11 cellular contexts compared by ENCODE assay signal in the genomic region with DNA sequence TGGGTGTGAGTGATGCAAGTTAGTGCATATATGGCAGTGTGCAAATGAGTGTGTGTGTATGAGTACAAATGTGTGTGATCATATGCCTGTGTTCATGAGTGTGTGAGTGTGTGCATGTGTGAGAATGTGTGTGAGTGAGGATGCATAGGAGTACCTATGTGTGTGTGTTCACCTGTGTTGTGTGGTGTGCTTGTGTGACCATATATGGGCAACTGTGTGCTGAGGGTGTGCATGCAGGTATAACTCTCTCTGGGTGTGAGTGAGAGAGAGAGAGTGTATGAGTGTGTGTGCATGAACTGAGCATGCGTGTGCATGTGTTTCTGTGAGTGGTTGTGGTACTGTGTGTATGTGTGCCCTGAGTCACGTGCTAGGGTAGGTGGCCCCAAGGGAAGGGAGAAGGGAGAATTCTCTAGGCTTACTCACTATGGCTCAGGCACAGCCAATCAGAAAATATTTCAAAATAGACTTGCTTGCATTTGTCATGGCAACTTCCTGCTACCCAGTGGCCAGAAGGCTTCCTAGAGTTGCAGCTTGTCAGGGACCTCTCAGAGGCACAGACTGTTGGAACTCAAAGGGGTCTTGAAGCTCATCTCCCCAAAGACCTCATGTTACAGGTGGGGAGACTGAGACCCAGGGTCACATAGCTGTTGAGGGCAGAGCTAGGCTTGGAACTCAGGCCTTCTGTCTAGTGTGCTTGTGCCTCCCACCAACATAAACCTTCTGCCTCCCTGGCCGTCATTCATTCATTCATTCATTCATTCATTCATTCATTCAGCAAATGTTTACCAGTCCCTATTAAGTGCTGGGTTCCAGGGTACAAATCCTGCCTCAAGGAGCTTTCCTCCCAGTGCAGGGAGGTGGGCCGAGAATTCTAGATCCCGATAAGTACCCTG. TPM values are rescaled to one million over a fixed set of nuclear protein-coding genes. Genes with fewer than 3 reads are reported as not detected.
DNase-seq lines count a peak whose midpoint lies in the region; ATAC-seq, FAIRE-seq and TF ChIP-seq lines count a peak whose summit lies in the region.
"Had no signal": no experiment of that assay in that cellular context is flagged by ENCODE, and none has a peak within 500 bp of the region (broad histone marks: within the 10 kb centered on the region; RNA-seq: fewer than 3 reads in every experiment).

No MANE protein-coding gene starts in this region.

- intact Hi-C loops in heart left ventricle (cut with DNase I) (no loop called here), left ventricle myocardium inferior (cut with micrococcal nuclease) (no loop called here), left ventricle myocardium superior (cut with micrococcal nuclease) (no loop called here), aorta (cut with DNase I) (no loop called here)

- no peaks in the 10 kb centered on the region for H3K36me3 ChIP-seq in heart left ventricle
- no peaks in the 10 kb centered on the region for H3K36me3 ChIP-seq in left ventricle myocardium inferior
- H3K36me3 ChIP-seq in aorta (ENCODE audit: control insufficient read depth in 1 of 2, insufficient read depth in 2 of 2, low read length in 1 of 2) = no peaks in the 10 kb centered on the region
- H3K36me3 ChIP-seq: tibial nerve had no signal

- H3K4me1 ChIP-seq in heart left ventricle (peaks cover 0 to 43% (median 6%) of the 10 kb centered on the region in 12 donors), left ventricle myocardium inferior (peaks cover 15% of the 10 kb centered on the region), aorta (ENCODE audit: control insufficient read depth in 1 of 2, insufficient read depth in 2 of 2, low read length in 2 of 2) (no peaks in the 10 kb centered on the region)

- TF ChIP-seq POLR2A in heart left ventricle (IDR thresholded peaks at IDR 0.05) = no peak
- no peak for TF ChIP-seq POLR2A in GM12892 (IDR thresholded peaks at IDR 0.05; ENCODE audit: low read depth, low read length)

- no peaks in the 10 kb centered on the region for H3K9me3 ChIP-seq in heart left ventricle
- no peaks in the 10 kb centered on the region for H3K9me3 ChIP-seq in left ventricle myocardium inferior (replicated peaks)
- H3K9me3 ChIP-seq in aorta (ENCODE audit: control insufficient read depth, low read length) = no peaks in the 10 kb centered on the region
- H3K9me3 ChIP-seq: tibial nerve had no signal

- DNase-seq in heart left ventricle (no peak), left ventricle myocardium inferior (no peak), SK-MEL-5 (ENCODE audit: low read depth, low spot score) (peak; percentile 32), left ventricle myocardium superior (no peak), aorta (peak in 1 of 2 donors; percentile 64), NCI-H1417 (lab: John Stamatoyannopoulos, UW) (no peak), GM12892 (ENCODE audit: insufficient read length) (no peak)
- DNase-seq: activated effector memory CD4-positive, alpha-beta T cell treated with anti-CD3 and anti-CD28 coated beads, Interleukin-2, amount 50 U/mL, for 16 hours; retina had no signal

- peak overlapping the region in 1 of 12 donors; percentile 62 for H3K27ac ChIP-seq in heart left ventricle
- H3K27ac ChIP-seq in left ventricle myocardium inferior (replicated peaks) = no peak overlapping the region
- H3K27ac ChIP-seq in aorta (ENCODE audit: low read depth in 1 of 2, low read length in 2 of 2) = no peak overlapping the region
- H3K27ac ChIP-seq: tibial nerve had no signal

- TF ChIP-seq CTCF in heart left ventricle (IDR thresholded peaks at IDR 0.05) (no peak), left ventricle myocardium inferior (IDR thresholded peaks at IDR 0.05; ENCODE audit: borderline replicate concordance) (no peak)

- in situ Hi-C loops in SK-MEL-5 (cut with HindIII; ENCODE audit: low pct_unique_long_range_greater_than_20kb, low sequenced_read_pairs) = no loop called here

- no peaks in the 10 kb centered on the region for H3K27me3 ChIP-seq in heart left ventricle
- H3K27me3 ChIP-seq in left ventricle myocardium inferior (ENCODE audit: low read depth) = no peaks in the 10 kb centered on the region
- no peaks in the 10 kb centered on the region for H3K27me3 ChIP-seq in aorta (ENCODE audit: control insufficient read depth in 1 of 2, insufficient read depth in 2 of 2, low read length in 1 of 2)
- H3K27me3 ChIP-seq: tibial nerve had no signal

- H3K4me3 ChIP-seq in heart left ventricle (no peak overlapping the region), left ventricle myocardium inferior (no peak overlapping the region), aorta (ENCODE audit: low read length in 2 of 2) (no peak overlapping the region)
- H3K4me3 ChIP-seq: tibial nerve had no signal

- WGBS in heart left ventricle, 4 donors = 72 to 81% (median 76%) methylated on average over 5 of the region's 5 CpGs
- whole genome bisulfite sequencing in aorta, 2 donors = 62 to 68% methylated on average over 5 of the region's 5 CpGs

- FAIRE-seq in GM12892 (lab: Jason Lieb, UNC) = no peak

- peak in 3 of 4 donors; percentile 34 to 62 (median 48) for ATAC-seq in heart left ventricle
- peak; percentile 41 for ATAC-seq in left ventricle myocardium superior
- peak; percentile 57 for ATAC-seq in aorta (ENCODE audit: low FRiP score)
- no peak for ATAC-seq in HG02970 (IDR thresholded peaks at IDR 0.05; ENCODE audit: low FRiP score, unreplicated experiment)

RNA-seq across cellular contexts. Expression of gene RFT1, which starts 10.6 kb away (rescaled TPM):
- 10 to 100 TPM in 3 of 9 donors, 1 to 10 TPM in 6; 5.4 to 16.2 (median 8.8) TPM for total RNA-seq in heart left ventricle
- 1 to 10 TPM; 5.0 to 9.3 TPM for polyA plus RNA-seq in heart left ventricle
- 9.4 TPM for total RNA-seq in left ventricle myocardium inferior
- total RNA-seq in SK-MEL-5 (2014; rRNA removed; shearing (Covaris generic)) = 22.7 and 23.4 TPM in 2 replicates
- 24.2 and 29.9 TPM in 2 replicates for polyA plus RNA-seq in SK-MEL-5 (2015; cell fraction: cytosol; rRNA removed)
- polyA plus RNA-seq in SK-MEL-5 (2015; cell fraction: nucleus; rRNA removed) = 14.2 and 20.6 TPM in 2 replicates
- 8.5 TPM for total RNA-seq in left ventricle myocardium superior
- 10 to 100 TPM; 11.9 to 16.6 TPM for total RNA-seq in aorta
- polyA plus RNA-seq in aorta = 1 to 10 TPM; 5.0 to 5.8 TPM
- 20.8 TPM for polyA plus RNA-seq in GM12892 (2012; ENCODE audit: missing spikeins)

RNA-seq across cellular contexts. Expression of gene PRKCD, which starts 20.2 kb away (rescaled TPM):
- 10 to 100 TPM in 6 of 9 donors, 1 to 10 TPM in 3; 5.3 to 44.5 (median 11.6) TPM for total RNA-seq in heart left ventricle
- 10 to 100 TPM in 1 of 2 donors, 1 to 10 TPM in 1; 7.8 to 13.4 TPM for polyA plus RNA-seq in heart left ventricle
- total RNA-seq in left ventricle myocardium inferior = 13.6 TPM
- 3.3 and 4.0 TPM in 2 replicates for total RNA-seq in SK-MEL-5 (2014; rRNA removed; shearing (Covaris generic))
- polyA plus RNA-seq in SK-MEL-5 (2015; cell fraction: cytosol; rRNA removed) = 60.2 and 68.2 TPM in 2 replicates
- 33.7 and 45.3 TPM in 2 replicates for polyA plus RNA-seq in SK-MEL-5 (2015; cell fraction: nucleus; rRNA removed)
- 13.2 TPM for total RNA-seq in left ventricle myocardium superior
- 10 to 100 TPM; 23.6 to 33.4 TPM for total RNA-seq in aorta
- 10 to 100 TPM; 16.1 to 30.8 TPM for polyA plus RNA-seq in aorta
- polyA plus RNA-seq in GM12892 (2012; ENCODE audit: missing spikeins) = 46.9 TPM
